25 cellular contexts compared by ENCODE assay signal in genomic region chr6:163872335-163872734, GRCh38.
A peak's percentile ranks its signal among the peaks of the same experiment; 100 is the strongest.
DNase-seq lines count a peak whose midpoint lies in the region; ATAC-seq and TF ChIP-seq lines count a peak whose summit lies in the region.
"Had no signal": no experiment of that assay in that cellular context is flagged by ENCODE, and none has a peak within 500 bp of the region (broad histone marks: within the 10 kb centered on the region; RNA-seq: fewer than 3 reads in every experiment).

No MANE protein-coding gene starts in this region.

- DNase-seq in EH (ENCODE audit: low read depth) (peak; percentile 98), RWPE1 (ENCODE audit: low spot score) (peak; percentile 15), fibroblast of gingiva (ENCODE audit: low read depth) (peak; percentile 66), osteocyte (ENCODE audit: extremely low spot score, unreplicated experiment) (no peak), HPDE6-E6E7 (ENCODE audit: extremely low spot score) (no peak), T-helper 9 cell (no peak)
- DNase-seq in activated naive CD8-positive, alpha-beta T cell treated with anti-CD3 and anti-CD28 coated beads for 36 hours = no peak
- DNase-seq in activated CD8-positive, alpha-beta T cell treated with anti-CD3 and anti-CD28 coated beads for 36 hours = no peak
- DNase-seq: activated effector memory CD4-positive, alpha-beta T cell treated with Interleukin-2 at 50 U/mL for 16 hours; aorta; dermis blood vessel endothelial cell; DMS53; left colon; mucosa of descending colon; NCI-H1694; NCI-H345; nucleus accumbens; Right ventricle myocardium superior; sigmoid colon; stimulated activated CD4-positive, alpha-beta T cell treated with anti-CD3 and anti-CD28 coated beads, Interleukin-4, amount 100 ng/mL, for 24 hours; stimulated activated CD8-positive, alpha-beta memory T cell treated with anti-CD3 and anti-CD28 coated beads, Interleukin-4, amount 100 ng/mL, for 48 hours; testis had no signal

- H3K36me3 Mint-ChIP-seq in osteocyte (ENCODE audit: unreplicated experiment) = no peaks in the 10 kb centered on the region
- no peaks in the 10 kb centered on the region for H3K36me3 Mint-ChIP-seq in activated naive CD8-positive, alpha-beta T cell treated with anti-CD3 and anti-CD28 coated beads for 36 hours
- no peaks in the 10 kb centered on the region for H3K36me3 Mint-ChIP-seq in activated CD8-positive, alpha-beta T cell treated with anti-CD3 and anti-CD28 coated beads for 36 hours (ENCODE audit: low read depth)
- H3K36me3 Mint-ChIP-seq: WTC11 had no signal

- CTCF ChIA-PET in RWPE1 (lab: Yijun Ruan, JAX) = interaction anchor here (0.6 kb wide), 1 partner anchor 889 kb away, joined by 3 read pairs; no protein-coding TSS in a partner anchor
- CTCF ChIA-PET in activated CD8-positive, alpha-beta T cell treated with anti-CD3 and anti-CD28 coated beads for 36 hours (lab: Charles Lee) = no interaction called here

- ATAC-seq in activated CD8-positive, alpha-beta T cell treated with anti-CD3 and anti-CD28 coated beads for 36 hours = no peak
- ATAC-seq: left colon, mucosa of descending colon, WTC11 had no signal

- intact Hi-C loops in activated CD8-positive, alpha-beta T cell treated with anti-CD3 and anti-CD28 coated beads for 36 hours (cut with micrococcal nuclease) = no loop called here

- peak overlapping the region; percentile 23 for H3K27ac Mint-ChIP-seq in osteocyte (ENCODE audit: unreplicated experiment)
- H3K27ac Mint-ChIP-seq in activated naive CD8-positive, alpha-beta T cell treated with anti-CD3 and anti-CD28 coated beads for 36 hours = no peak overlapping the region
- H3K27ac Mint-ChIP-seq in activated CD8-positive, alpha-beta T cell treated with anti-CD3 and anti-CD28 coated beads for 36 hours = no peak overlapping the region
- H3K27ac Mint-ChIP-seq: T-helper 1 cell treated with Interleukin-12 subunit alpha and Interleukin-12 subunit beta and Interleukin-4 antibody, amounts not matched to agents 30 μg/mL and 1 μg/mL, for 36 hours; WTC11 had no signal

- peaks cover 11% of the 10 kb centered on the region for H3K4me1 Mint-ChIP-seq in osteocyte (ENCODE audit: unreplicated experiment)
- H3K4me1 Mint-ChIP-seq in activated naive CD8-positive, alpha-beta T cell treated with anti-CD3 and anti-CD28 coated beads for 36 hours = no peaks in the 10 kb centered on the region
- H3K4me1 Mint-ChIP-seq in activated CD8-positive, alpha-beta T cell treated with anti-CD3 and anti-CD28 coated beads for 36 hours (ENCODE audit: low read depth) = no peaks in the 10 kb centered on the region

- no peaks in the 10 kb centered on the region for H3K27me3 Mint-ChIP-seq in osteocyte (ENCODE audit: unreplicated experiment)
- H3K27me3 Mint-ChIP-seq in activated naive CD8-positive, alpha-beta T cell treated with anti-CD3 and anti-CD28 coated beads for 36 hours = peaks cover 28% of the 10 kb centered on the region
- peaks cover 7% of the 10 kb centered on the region for H3K27me3 Mint-ChIP-seq in activated CD8-positive, alpha-beta T cell treated with anti-CD3 and anti-CD28 coated beads for 36 hours

- no peak overlapping the region for H3K4me3 Mint-ChIP-seq in osteocyte (ENCODE audit: unreplicated experiment)
- H3K4me3 Mint-ChIP-seq in activated naive CD8-positive, alpha-beta T cell treated with anti-CD3 and anti-CD28 coated beads for 36 hours = no peak overlapping the region
- no peak overlapping the region for H3K4me3 Mint-ChIP-seq in activated CD8-positive, alpha-beta T cell treated with anti-CD3 and anti-CD28 coated beads for 36 hours
- H3K4me3 Mint-ChIP-seq: T-helper 1 cell treated with Interleukin-12 subunit alpha and Interleukin-12 subunit beta and Interleukin-4 antibody, amounts not matched to agents 30 μg/mL and 1 μg/mL, for 36 hours; WTC11 had no signal

- no peak for TF ChIP-seq CTCF in RWPE1 (conservative IDR thresholded peaks at IDR 0.05; ENCODE audit: low read depth)
- TF ChIP-seq CTCF in osteocyte (IDR thresholded peaks at IDR 0.05) = no peak
- TF ChIP-seq CTCF in activated CD8-positive, alpha-beta T cell treated with anti-CD3 and anti-CD28 coated beads for 36 hours (IDR thresholded peaks at IDR 0.05) = no peak

- no peaks in the 10 kb centered on the region for H3K9me3 Mint-ChIP-seq in osteocyte (ENCODE audit: unreplicated experiment)
- H3K9me3 Mint-ChIP-seq in activated naive CD8-positive, alpha-beta T cell treated with anti-CD3 and anti-CD28 coated beads for 36 hours = no peaks in the 10 kb centered on the region
- H3K9me3 Mint-ChIP-seq in activated CD8-positive, alpha-beta T cell treated with anti-CD3 and anti-CD28 coated beads for 36 hours = no peaks in the 10 kb centered on the region
- H3K9me3 Mint-ChIP-seq: T-helper 1 cell treated with Interleukin-12 subunit alpha and Interleukin-12 subunit beta and Interleukin-4 antibody, amounts not matched to agents 30 μg/mL and 1 μg/mL, for 36 hours had no signal

- POLR2A ChIA-PET in RWPE1 (lab: Yijun Ruan, JAX; ENCODE audit: low non-redundant PET) = no interaction called here
- POLR2A ChIA-PET in activated CD8-positive, alpha-beta T cell treated with anti-CD3 and anti-CD28 coated beads for 36 hours (lab: Charles Lee) = no interaction called here

- no peak overlapping the region for H3K27ac ChIP-seq in RWPE1
- H3K27ac ChIP-seq: BLaER1 treated with 17β-estradiol and CSF1 and Interleukin-3, amounts not matched to agents 10 nM and 100 nM; sigmoid colon; testis had no signal

Comparison
In these comparisons a context has a peak if more than half of its experiments do, and no peak if none do; other contexts are left out.
1. DNase-seq: peak in EH (single experiment), RWPE1 (single experiment) and fibroblast of gingiva (single experiment); none in osteocyte (single experiment), HPDE6-E6E7 (single experiment), activated naive CD8-positive, alpha-beta T cell treated with anti-CD3 and anti-CD28 coated beads for 36 hours (single experiment), T-helper 9 cell (single experiment) and activated CD8-positive, alpha-beta T cell treated with anti-CD3 and anti-CD28 coated beads for 36 hours (single experiment).